In genomic region chr2:215619989-215620388, GRCh38 we compare ENCODE assay signal across 10 cellular contexts.
DNase-seq lines count a peak whose midpoint lies in the region; ATAC-seq, FAIRE-seq and TF ChIP-seq lines count a peak whose summit lies in the region.
"Had no signal": no experiment of that assay in that cellular context is flagged by ENCODE, and none has a peak within 500 bp of the region (broad histone marks: within the 10 kb centered on the region; RNA-seq: fewer than 3 reads in every experiment).

No MANE protein-coding gene starts in this region.

- POLR2A ChIA-PET in A549 (lab: Yijun Ruan, JAX) (interaction anchor here (0.6 kb wide), 1 partner anchor 390 kb away, joined by 5 read pairs; no protein-coding TSS in a partner anchor), T-cell (lab: Charles Lee) (no interaction called here)

- H3K4me3 Mint-ChIP-seq in T-cell: peak overlapping the region in 1 of 3 donors; percentile 34

- no peaks in the 10 kb centered on the region for H3K36me3 ChIP-seq in osteoblast (ENCODE audit: insufficient read depth, low read length)

- 48% methylated on average over 9 of the region's 10 CpGs for WGBS in A549 (ENCODE audit: missing lambda C conversion rate)

- peak overlapping the region; percentile 72 to 78 for H3K27ac ChIP-seq in A549
- no peak overlapping the region for H3K27ac ChIP-seq in osteoblast (ENCODE audit: low read depth, low read length)

- H3K27me3 Mint-ChIP-seq in T-cell: peaks cover 10 to 11% of the 10 kb centered on the region in 2 donors

- H3K4me2 ChIP-seq in A549 (peak overlapping the region; percentile 77), osteoblast (ENCODE audit: insufficient read depth, low read length) (no peak overlapping the region)

- no peak for TF ChIP-seq EP300 in A549 (IDR thresholded peaks at IDR 0.05)

- no peak overlapping the region for H3K27ac Mint-ChIP-seq in T-cell

- ATAC-seq in A549 (peak; percentile 52 to 64; a peak in 3 of 6 replicates), HG03432 (IDR thresholded peaks at IDR 0.05; ENCODE audit: unreplicated experiment) (peak; percentile 79), left colon (no peak), T-cell (replicated peaks in 1 of 4) (no peak)

- no peak for TF ChIP-seq POLR2A in A549 (IDR thresholded peaks at IDR 0.05; ENCODE audit: low read length)
- no peak for TF ChIP-seq POLR2A in GM12892 (IDR thresholded peaks at IDR 0.05; ENCODE audit: low read depth, low read length)

- TF ChIP-seq CTCF in A549 (IDR thresholded peaks at IDR 0.05) (no peak), osteoblast (IDR thresholded peaks at IDR 0.05; ENCODE audit: extremely low read depth, low read depth, low read length) (no peak)

- H3K27me3 ChIP-seq in osteoblast (ENCODE audit: insufficient read depth, low read length): no peaks in the 10 kb centered on the region

- no peak for TF ChIP-seq RAD21 in A549 (conservative IDR thresholded peaks at IDR 0.05 in 1 of 2, IDR thresholded peaks at IDR 0.05 in 1 of 2)

- no peaks in the 10 kb centered on the region for H3K9me3 Mint-ChIP-seq in T-cell

- H3K4me1 Mint-ChIP-seq in T-cell: peaks cover 4 to 9% (median 9%) of the 10 kb centered on the region in 3 donors

- CTCF ChIA-PET in A549 (lab: Yijun Ruan, JAX) (interaction anchor here (0.6 to 1.0 kb wide), 3 partner anchors 74 to 278 kb away, joined by 3 to 5 read pairs (median 4); no protein-coding TSS in a partner anchor), T-cell (lab: Charles Lee) (no interaction called here)

- H3K4me3 ChIP-seq in A549: no peak overlapping the region
- H3K4me3 ChIP-seq in osteoblast (ENCODE audit: insufficient read depth, low read length): no peak overlapping the region

- no peaks in the 10 kb centered on the region for H3K9me3 ChIP-seq in A549
- no peaks in the 10 kb centered on the region for H3K9me3 ChIP-seq in osteoblast (ENCODE audit: low read depth, low read length)

- FAIRE-seq in A549 (lab: Jason Lieb, UNC): no peak
- FAIRE-seq in GM12892 (lab: Jason Lieb, UNC): no peak

- H4K20me1 ChIP-seq in osteoblast (ENCODE audit: insufficient read depth, low read length): no peaks in the 10 kb centered on the region

- intact Hi-C loops in left colon (cut with DNase I, micrococcal nuclease): no loop called here

- no peaks in the 10 kb centered on the region for H3K36me3 Mint-ChIP-seq in T-cell

- H3K4me1 ChIP-seq in A549: peaks cover 41% of the 10 kb centered on the region
- peaks cover 24% of the 10 kb centered on the region for H3K4me1 ChIP-seq in osteoblast (ENCODE audit: insufficient read depth, low read length)

- H2AFZ ChIP-seq in osteoblast (ENCODE audit: low read length): no peak overlapping the region

- DNase-seq in A549 (ENCODE audit: low read depth in 1 of 2, low spot score in 1 of 2) (peak in 1 of 2 experiments; percentile 74), SHP77 (lab: John Stamatoyannopoulos, UW) (peak; percentile 60 to 85), left colon (peak; percentile 21 to 38), GM12892 (ENCODE audit: insufficient read length) (no peak), T-cell (no peak), osteoblast (ENCODE audit: insufficient read length, low spot score, missing footprints) (no peak)
- DNase-seq in activated effector memory CD4-positive, alpha-beta T cell treated with anti-CD3 and anti-CD28 coated beads, Interleukin-2, amount 50 U/mL, for 16 hours: no peak
- DNase-seq: DND-41; stimulated activated CD4-positive, alpha-beta T cell treated with anti-CD3 and anti-CD28 coated beads, Interleukin-15, amount 100 ng/mL, for 24 hours had no signal

- no peaks in the 10 kb centered on the region for H3K79me2 ChIP-seq in osteoblast (ENCODE audit: insufficient read depth, low read length)

TF ChIP-seq in A549, 52 proteins besides CTCF, POLR2A, EP300 and RAD21:
- TF ChIP-seq RCOR1 (IDR thresholded peaks at IDR 0.05; ENCODE audit: low read depth, low read length) (no peak), SREBF2 (IDR thresholded peaks at IDR 0.05) (no peak), HMGXB4 (CRISPR knock-in tag; IDR thresholded peaks at IDR 0.05; ENCODE audit: borderline replicate concordance) (no peak), ELK1 (IDR thresholded peaks at IDR 0.05; ENCODE audit: low read depth, low read length) (no peak), EHF (CRISPR knock-in tag; IDR thresholded peaks at IDR 0.05) (no peak), CEBPB (IDR thresholded peaks at IDR 0.05) (peak; percentile 92 to 99; a peak in 3 of 4 replicates), TFCP2L1 (CRISPR knock-in tag; IDR thresholded peaks at IDR 0.05) (no peak), MAZ (IDR thresholded peaks at IDR 0.05; ENCODE audit: borderline replicate concordance, low read depth, low read length) (no peak), USF2 (IDR thresholded peaks at IDR 0.05) (no peak), NFE2L2 (conservative IDR thresholded peaks at IDR 0.05; ENCODE audit: low read length) (no peak), ZC3H11A (IDR thresholded peaks at IDR 0.05) (no peak), NPAS2 (CRISPR knock-in tag; IDR thresholded peaks at IDR 0.05; ENCODE audit: borderline replicate concordance) (no peak), RFX5 (IDR thresholded peaks at IDR 0.05) (no peak), CHD2 (IDR thresholded peaks at IDR 0.05; ENCODE audit: low read length, partially characterized antibody) (no peak), MAX (IDR thresholded peaks at IDR 0.05) (peak; percentile 25; the same call in 1 of the 2 replicates)

Comparison
In these comparisons a context has a peak if more than half of its experiments do, and no peak if none do; other contexts are left out.
1. ATAC-seq: peak in A549 (2 of 2) and HG03432 (single experiment); none in left colon (single experiment) and T-cell (0 of 4).
2. DNase-seq: peak in SHP77 (2 of 2) and left colon (2 of 2); none in activated effector memory CD4-positive, alpha-beta T cell treated with anti-CD3 and anti-CD28 coated beads, Interleukin-2, amount 50 U/mL, for 16 hours (single experiment), GM12892 (single experiment), T-cell (0 of 34) and osteoblast (single experiment).